In the genomic region with DNA sequence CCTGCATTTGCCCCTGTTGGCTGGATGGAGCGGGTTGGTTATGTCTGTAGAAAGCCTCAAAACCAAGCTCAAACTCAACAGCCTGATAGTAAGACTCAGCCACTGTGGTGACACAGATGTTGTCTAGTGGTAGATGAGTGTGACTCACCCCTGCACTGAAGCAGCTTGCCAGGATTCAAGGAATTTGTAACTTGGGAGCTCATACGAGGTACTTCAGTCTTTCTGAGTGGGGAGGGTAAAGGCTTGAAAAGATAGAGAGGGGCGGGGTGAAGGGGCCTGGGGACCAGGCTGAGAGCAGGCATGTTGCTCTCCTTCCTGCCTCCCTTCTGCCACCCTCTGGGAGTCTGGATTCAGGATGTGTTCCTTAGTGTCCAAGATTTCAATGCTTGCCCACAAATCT, we compare ENCODE assay signal across 9 cellular contexts. TPM values are rescaled to one million over a fixed set of nuclear protein-coding genes. Genes with fewer than 3 reads are reported as not detected.
A peak's percentile ranks its signal among the peaks of the same experiment; 100 is the strongest.
DNase-seq lines count a peak whose midpoint lies in the region; ATAC-seq and TF ChIP-seq lines count a peak whose summit lies in the region.
"Had no signal": no experiment of that assay in that cellular context is flagged by ENCODE, and none has a peak within 500 bp of the region (broad histone marks: within the 10 kb centered on the region; RNA-seq: fewer than 3 reads in every experiment).

No MANE protein-coding gene starts in this region.

- DNase-seq in DMS79 (lab: John Stamatoyannopoulos, UW) (peak; percentile 79), NCI-H524 treated with DMSO at 0.1 percent for 48 hours (lab: John Stamatoyannopoulos, UW) (peak; percentile 84), fibroblast of gingiva (ENCODE audit: low read depth) (peak; percentile 84), omental fat pad (ENCODE audit: low spot score) (no peak), NCI-H1092 treated with DMSO at 0.1 percent for 48 hours (lab: John Stamatoyannopoulos, UW) (no peak), HEK293T (ENCODE audit: extremely low spot score) (no peak)
- DNase-seq: WERI-Rb-1 had no signal

- POLR2A ChIA-PET in HEK293T (lab: Yijun Ruan, JAX): no interaction called here

- ATAC-seq in omental fat pad (ENCODE audit: low FRiP score) (peak; percentile 71), GM18867 (IDR thresholded peaks at IDR 0.05; ENCODE audit: unreplicated experiment) (no peak), HG03565 (IDR thresholded peaks at IDR 0.05; ENCODE audit: unreplicated experiment) (no peak)

- CTCF ChIA-PET in HEK293T (lab: Yijun Ruan, JAX): no interaction called here

- TF ChIP-seq CTCF in omental fat pad (IDR thresholded peaks at IDR 0.05): no peak

TF ChIP-seq in HEK293T, 16 proteins besides CTCF, POLR2A, EP300 and RAD21:
- TF ChIP-seq CTBP1 (IDR thresholded peaks at IDR 0.05; ENCODE audit: borderline replicate concordance) (no peak), SUZ12 (IDR thresholded peaks at IDR 0.05) (no peak), FOXA1 (IDR thresholded peaks at IDR 0.05) (no peak), ZNF384 (IDR thresholded peaks at IDR 0.05) (no peak), NFRKB (IDR thresholded peaks at IDR 0.05) (no peak), FOXM1 (IDR thresholded peaks at IDR 0.05; ENCODE audit: borderline replicate concordance) (no peak), TARDBP (IDR thresholded peaks at IDR 0.05) (no peak), BHLHE40 (IDR thresholded peaks at IDR 0.05; ENCODE audit: borderline replicate concordance) (no peak), SP1 (IDR thresholded peaks at IDR 0.05) (no peak), ARNT (IDR thresholded peaks at IDR 0.05) (no peak), L3MBTL2 (conservative IDR thresholded peaks at IDR 0.05) (no peak)
- TF ChIP-seq, protein P1, sequence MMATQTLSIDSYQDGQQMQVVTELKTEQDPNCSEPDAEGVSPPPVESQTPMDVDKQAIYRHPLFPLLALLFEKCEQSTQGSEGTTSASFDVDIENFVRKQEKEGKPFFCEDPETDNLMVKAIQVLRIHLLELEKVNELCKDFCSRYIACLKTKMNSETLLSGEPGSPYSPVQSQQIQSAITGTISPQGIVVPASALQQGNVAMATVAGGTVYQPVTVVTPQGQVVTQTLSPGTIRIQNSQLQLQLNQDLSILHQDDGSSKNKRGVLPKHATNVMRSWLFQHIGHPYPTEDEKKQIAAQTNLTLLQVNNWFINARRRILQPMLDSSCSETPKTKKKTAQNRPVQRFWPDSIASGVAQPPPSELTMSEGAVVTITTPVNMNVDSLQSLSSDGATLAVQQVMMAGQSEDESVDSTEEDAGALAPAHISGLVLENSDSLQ (IDR thresholded peaks at IDR 0.05): no peak
TF ChIP-seq in HEK293T: peak in this region for 0.

RNA-seq across cellular contexts. Expression of a gene that starts 22.9 kb away (rescaled TPM):
- total RNA-seq in omental fat pad: 100 to 1,000 TPM; 291 to 685 (median 428) TPM

Comparison
In these comparisons a context has a peak if more than half of its experiments do, and no peak if none do; other contexts are left out.
1. DNase-seq: peak in DMS79 (single experiment), NCI-H524 treated with DMSO at 0.1 percent for 48 hours (single experiment) and fibroblast of gingiva (single experiment); none in omental fat pad (single experiment), NCI-H1092 treated with DMSO at 0.1 percent for 48 hours (single experiment) and HEK293T (single experiment).